ENCODE assay signal across 1 cellular context in the genomic region with DNA sequence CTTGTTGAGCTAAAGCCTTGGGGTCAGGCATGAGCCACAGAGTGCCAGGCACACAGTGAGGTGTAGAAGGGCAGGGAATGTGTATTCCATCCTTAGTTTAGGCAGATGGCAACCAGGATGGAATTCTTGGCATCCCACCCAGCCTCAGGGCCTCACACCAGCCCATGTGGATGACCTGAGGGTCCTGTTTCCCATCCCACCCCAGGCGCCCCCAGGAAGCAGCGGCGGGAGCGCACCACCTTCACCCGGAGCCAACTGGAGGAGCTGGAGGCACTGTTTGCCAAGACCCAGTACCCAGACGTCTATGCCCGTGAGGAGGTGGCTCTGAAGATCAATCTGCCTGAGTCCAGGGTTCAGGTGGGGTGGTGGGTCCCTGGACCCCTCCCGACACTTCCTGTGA.
TF ChIP-seq lines count a peak whose summit lies in the region.

No MANE protein-coding gene starts in this region.

TF ChIP-seq in GM23338, 12 proteins besides CTCF, POLR2A, EP300 and RAD21:
- no peak for TF ChIP-seq NANOG (IDR thresholded peaks at IDR 0.05; ENCODE audit: borderline replicate concordance)
- TF ChIP-seq ZNF114 (CRISPR knock-in tag; IDR thresholded peaks at IDR 0.05): no peak
- TF ChIP-seq EZH2phosphoT487 (IDR thresholded peaks at IDR 0.05; ENCODE audit: unreplicated experiment): no peak
- TF ChIP-seq JUNB (IDR thresholded peaks at IDR 0.05; ENCODE audit: unreplicated experiment): no peak
- TF ChIP-seq ZNF331 (CRISPR knock-in tag; IDR thresholded peaks at IDR 0.05; ENCODE audit: low read depth): no peak
- TF ChIP-seq, protein P1, sequence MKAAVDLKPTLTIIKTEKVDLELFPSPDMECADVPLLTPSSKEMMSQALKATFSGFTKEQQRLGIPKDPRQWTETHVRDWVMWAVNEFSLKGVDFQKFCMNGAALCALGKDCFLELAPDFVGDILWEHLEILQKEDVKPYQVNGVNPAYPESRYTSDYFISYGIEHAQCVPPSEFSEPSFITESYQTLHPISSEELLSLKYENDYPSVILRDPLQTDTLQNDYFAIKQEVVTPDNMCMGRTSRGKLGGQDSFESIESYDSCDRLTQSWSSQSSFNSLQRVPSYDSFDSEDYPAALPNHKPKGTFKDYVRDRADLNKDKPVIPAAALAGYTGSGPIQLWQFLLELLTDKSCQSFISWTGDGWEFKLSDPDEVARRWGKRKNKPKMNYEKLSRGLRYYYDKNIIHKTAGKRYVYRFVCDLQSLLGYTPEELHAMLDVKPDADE (IDR thresholded peaks at IDR 0.05): no peak
- no peak for TF ChIP-seq EZH2 (IDR thresholded peaks at IDR 0.05; ENCODE audit: low read depth, unreplicated experiment)
- no peak for TF ChIP-seq POLR2AphosphoS5 (IDR thresholded peaks at IDR 0.05; ENCODE audit: low read depth)
- no peak for TF ChIP-seq CREB1 (CRISPR knock-in tag; IDR thresholded peaks at IDR 0.05; ENCODE audit: low read depth)
- TF ChIP-seq, protein P2, sequence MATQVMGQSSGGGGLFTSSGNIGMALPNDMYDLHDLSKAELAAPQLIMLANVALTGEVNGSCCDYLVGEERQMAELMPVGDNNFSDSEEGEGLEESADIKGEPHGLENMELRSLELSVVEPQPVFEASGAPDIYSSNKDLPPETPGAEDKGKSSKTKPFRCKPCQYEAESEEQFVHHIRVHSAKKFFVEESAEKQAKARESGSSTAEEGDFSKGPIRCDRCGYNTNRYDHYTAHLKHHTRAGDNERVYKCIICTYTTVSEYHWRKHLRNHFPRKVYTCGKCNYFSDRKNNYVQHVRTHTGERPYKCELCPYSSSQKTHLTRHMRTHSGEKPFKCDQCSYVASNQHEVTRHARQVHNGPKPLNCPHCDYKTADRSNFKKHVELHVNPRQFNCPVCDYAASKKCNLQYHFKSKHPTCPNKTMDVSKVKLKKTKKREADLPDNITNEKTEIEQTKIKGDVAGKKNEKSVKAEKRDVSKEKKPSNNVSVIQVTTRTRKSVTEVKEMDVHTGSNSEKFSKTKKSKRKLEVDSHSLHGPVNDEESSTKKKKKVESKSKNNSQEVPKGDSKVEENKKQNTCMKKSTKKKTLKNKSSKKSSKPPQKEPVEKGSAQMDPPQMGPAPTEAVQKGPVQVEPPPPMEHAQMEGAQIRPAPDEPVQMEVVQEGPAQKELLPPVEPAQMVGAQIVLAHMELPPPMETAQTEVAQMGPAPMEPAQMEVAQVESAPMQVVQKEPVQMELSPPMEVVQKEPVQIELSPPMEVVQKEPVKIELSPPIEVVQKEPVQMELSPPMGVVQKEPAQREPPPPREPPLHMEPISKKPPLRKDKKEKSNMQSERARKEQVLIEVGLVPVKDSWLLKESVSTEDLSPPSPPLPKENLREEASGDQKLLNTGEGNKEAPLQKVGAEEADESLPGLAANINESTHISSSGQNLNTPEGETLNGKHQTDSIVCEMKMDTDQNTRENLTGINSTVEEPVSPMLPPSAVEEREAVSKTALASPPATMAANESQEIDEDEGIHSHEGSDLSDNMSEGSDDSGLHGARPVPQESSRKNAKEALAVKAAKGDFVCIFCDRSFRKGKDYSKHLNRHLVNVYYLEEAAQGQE (IDR thresholded peaks at IDR 0.05; ENCODE audit: unreplicated experiment): no peak
TF ChIP-seq in GM23338: peak in this region for 0.
